9 cellular contexts compared by ENCODE assay signal in genomic region chr20:5077761-5078387, GRCh38. TPM values are rescaled to one million over a fixed set of nuclear protein-coding genes. Genes with fewer than 3 reads are reported as not detected.
DNase-seq lines count a peak whose midpoint lies in the region; ATAC-seq and TF ChIP-seq lines count a peak whose summit lies in the region.
"Had no signal": no experiment of that assay in that cellular context is flagged by ENCODE, and none has a peak within 500 bp of the region (broad histone marks: within the 10 kb centered on the region; RNA-seq: fewer than 3 reads in every experiment).

No MANE protein-coding gene starts in this region.

- peaks cover 0 to 5% (median 0%) of the 10 kb centered on the region in 7 donors for H3K9me3 Mint-ChIP-seq in CD14-positive monocyte
- H3K9me3 Mint-ChIP-seq in activated T-helper 17 cell treated with anti-CD3 and anti-CD28 coated beads, Interleukin-2, amount 50 U/mL, for 72 hours: no peaks in the 10 kb centered on the region
- no peaks in the 10 kb centered on the region for H3K9me3 Mint-ChIP-seq in endothelial cell (ENCODE audit: unreplicated experiment)

- intact Hi-C loops in CD14-positive monocyte (cut with micrococcal nuclease): no loop called here
- intact Hi-C loops in HCT116 (cut with micrococcal nuclease): no loop called here

- H3K36me3 Mint-ChIP-seq in CD14-positive monocyte: no peaks in the 10 kb centered on the region
- H3K36me3 Mint-ChIP-seq in activated T-helper 17 cell treated with anti-CD3 and anti-CD28 coated beads, Interleukin-2, amount 50 U/mL, for 72 hours (ENCODE audit: low read depth): no peaks in the 10 kb centered on the region
- peaks cover 3% of the 10 kb centered on the region for H3K36me3 Mint-ChIP-seq in endothelial cell (ENCODE audit: low read depth, unreplicated experiment)

- no peak overlapping the region for H2AFZ ChIP-seq in HCT116 (ENCODE audit: low read depth, low read length, poor library complexity, severe bottlenecking)

- H4K20me1 ChIP-seq in HCT116 (ENCODE audit: insufficient read depth): no peaks in the 10 kb centered on the region

- ATAC-seq in HCT116 (no peak), HG03139 (IDR thresholded peaks at IDR 0.05; ENCODE audit: unreplicated experiment) (no peak)
- ATAC-seq in activated T-helper 17 cell treated with anti-CD3 and anti-CD28 coated beads, Interleukin-2, amount 50 U/mL, for 72 hours (replicated peaks): peak; percentile 47

- H3K27ac Mint-ChIP-seq in CD14-positive monocyte (peak overlapping the region; percentile 97 to 99 (median 98)), endothelial cell (ENCODE audit: unreplicated experiment) (no peak overlapping the region)
- H3K27ac Mint-ChIP-seq in activated T-helper 17 cell treated with anti-CD3 and anti-CD28 coated beads, Interleukin-2, amount 50 U/mL, for 72 hours: peak overlapping the region; percentile 63

- TF ChIP-seq RAD21 in HCT116 (IDR thresholded peaks at IDR 0.05; ENCODE audit: low read depth): no peak

- CTCF ChIA-PET in HCT116 (lab: Charles Lee) (no interaction called here), HEK293T (lab: Yijun Ruan, JAX) (no interaction called here)

- peaks cover 16 to 27% of the 10 kb centered on the region in 2 experiments for H3K4me1 ChIP-seq in HCT116 (ENCODE audit: control insufficient read depth in 1 of 2, insufficient read depth in 2 of 2, low read length in 2 of 2)
- H3K4me1 ChIP-seq in mucosa of stomach (ENCODE audit: control insufficient read depth, insufficient read depth, low read length): peaks cover 19% of the 10 kb centered on the region

- H3K4me2 ChIP-seq in HCT116 (ENCODE audit: low read length): peak overlapping the region; percentile 30

- H3K4me1 Mint-ChIP-seq in CD14-positive monocyte: peaks cover 73% of the 10 kb centered on the region
- peaks cover 33% of the 10 kb centered on the region for H3K4me1 Mint-ChIP-seq in activated T-helper 17 cell treated with anti-CD3 and anti-CD28 coated beads, Interleukin-2, amount 50 U/mL, for 72 hours
- H3K4me1 Mint-ChIP-seq in endothelial cell (ENCODE audit: unreplicated experiment): peaks cover 6% of the 10 kb centered on the region

- no peaks in the 10 kb centered on the region for H3K9me2 ChIP-seq in HCT116 (ENCODE audit: insufficient read depth)

- H3K27me3 ChIP-seq in HCT116 (ENCODE audit: insufficient read depth, low read length): no peaks in the 10 kb centered on the region
- H3K27me3 ChIP-seq in mucosa of stomach (ENCODE audit: control insufficient read depth, insufficient read depth, low read length): no peaks in the 10 kb centered on the region

- H3K27ac ChIP-seq in HCT116 (ENCODE audit: low read depth, low read length): no peak overlapping the region

- H3K4me3 ChIP-seq in HCT116 (replicated peaks in 1 of 2; ENCODE audit: low read depth in 1 of 2, low read length in 2 of 2) (no peak overlapping the region), mucosa of stomach (ENCODE audit: low read length) (peak overlapping the region; percentile 12)

- DNase-seq in CD14-positive monocyte (ENCODE audit: low spot score) (no peak), HCT116 (ENCODE audit: low read depth, low spot score) (no peak), endothelial cell (ENCODE audit: low spot score) (no peak), HEK293T (ENCODE audit: extremely low spot score) (no peak)
- no peak for DNase-seq in stimulated activated naive CD4-positive, alpha-beta T cell treated with Interleukin-2 at 50 U/mL for 16 hours (lab: John Stamatoyannopoulos, UW)
- DNase-seq: NCI-H2081 treated with DMSO at 0.1 percent for 48 hours had no signal

- H3K27me3 Mint-ChIP-seq in CD14-positive monocyte (ENCODE audit: low read depth in 3 of 3) (no peaks in the 10 kb centered on the region), endothelial cell (ENCODE audit: unreplicated experiment) (peaks cover 10% of the 10 kb centered on the region)
- H3K27me3 Mint-ChIP-seq in activated T-helper 17 cell treated with anti-CD3 and anti-CD28 coated beads, Interleukin-2, amount 50 U/mL, for 72 hours: no peaks in the 10 kb centered on the region

- BruUV-seq in HCT116 (replicated peaks; lab: Mats Ljungman, UMichigan): no TSS peak

- no peaks in the 10 kb centered on the region for H3K79me2 ChIP-seq in HCT116 (ENCODE audit: insufficient read depth, low read length)

- H3K9ac ChIP-seq in HCT116 (ENCODE audit: low read length): no peak overlapping the region
- peak overlapping the region; percentile 64 for H3K9ac ChIP-seq in mucosa of stomach (ENCODE audit: low read length)

- H3K4me3 Mint-ChIP-seq in CD14-positive monocyte (peak overlapping the region; percentile 37 to 86), endothelial cell (ENCODE audit: unreplicated experiment) (no peak overlapping the region)
- H3K4me3 Mint-ChIP-seq in activated T-helper 17 cell treated with anti-CD3 and anti-CD28 coated beads, Interleukin-2, amount 50 U/mL, for 72 hours: peak overlapping the region; percentile 70

- TF ChIP-seq POLR2A in HCT116 (IDR thresholded peaks at IDR 0.05; ENCODE audit: borderline replicate concordance, extremely low read depth, insufficient read depth, insufficient read length): no peak

- POLR2A ChIA-PET in HCT116 (lab: Charles Lee) (no interaction called here), HEK293T (lab: Yijun Ruan, JAX) (no interaction called here)

- RAD21 ChIA-PET in HCT116 (lab: Charles Lee; ENCODE audit: low non-redundant PET in 1 of 2, low total read pairs in 2 of 2, uncharacterized antibody in 2 of 2, unreplicated experiment in 2 of 2): no interaction called here

- no peaks in the 10 kb centered on the region for H3K36me3 ChIP-seq in HCT116 (ENCODE audit: control insufficient read depth in 1 of 2, insufficient read depth in 2 of 2, low read length in 2 of 2)
- H3K36me3 ChIP-seq in mucosa of stomach (ENCODE audit: control insufficient read depth, insufficient read depth, low read length): no peaks in the 10 kb centered on the region

- TF ChIP-seq CTCF in CD14-positive monocyte (IDR thresholded peaks at IDR 0.05) (no peak), HCT116 (IDR thresholded peaks at IDR 0.05 in 2 of 3, conservative IDR thresholded peaks at IDR 0.05 in 1 of 3; ENCODE audit: borderline replicate concordance in 1 of 3, insufficient read depth in 1 of 3, low read depth in 2 of 3, low read length in 2 of 3) (no peak), endothelial cell (IDR thresholded peaks at IDR 0.05; ENCODE audit: unreplicated experiment) (no peak)

- no peaks in the 10 kb centered on the region for H3K9me3 ChIP-seq in HCT116 (ENCODE audit: control insufficient read depth in 1 of 2, insufficient read depth in 1 of 2, low read depth in 1 of 2, low read length in 2 of 2)
- no peaks in the 10 kb centered on the region for H3K9me3 ChIP-seq in mucosa of stomach (ENCODE audit: control insufficient read depth, low read length)

TF ChIP-seq in HCT116, 20 proteins besides CTCF, POLR2A, EP300 and RAD21 (continues in another document):
- no peak for TF ChIP-seq CBX3 (IDR thresholded peaks at IDR 0.05; ENCODE audit: low read depth)
- no peak for TF ChIP-seq MAX (IDR thresholded peaks at IDR 0.05)
- no peak for TF ChIP-seq SRF (IDR thresholded peaks at IDR 0.05; ENCODE audit: low read depth)
- TF ChIP-seq ATF3 (IDR thresholded peaks at IDR 0.05): no peak
- TF ChIP-seq JUND (IDR thresholded peaks at IDR 0.05): no peak
- TF ChIP-seq ELF1 (IDR thresholded peaks at IDR 0.05; ENCODE audit: borderline replicate concordance, low read depth): no peak
- no peak for TF ChIP-seq SIN3A (IDR thresholded peaks at IDR 0.05; ENCODE audit: low read depth)
- no peak for TF ChIP-seq EGR1 (IDR thresholded peaks at IDR 0.05; ENCODE audit: low read depth)
- TF ChIP-seq YY1 (IDR thresholded peaks at IDR 0.05; ENCODE audit: extremely low read depth, insufficient replicate concordance, low read depth, low read length): no peak

TF ChIP-seq in HEK293T, 16 proteins besides CTCF, POLR2A, EP300 and RAD21:
- TF ChIP-seq PKNOX1 (IDR thresholded peaks at IDR 0.05) (no peak), L3MBTL2 (conservative IDR thresholded peaks at IDR 0.05) (no peak), FOXA1 (IDR thresholded peaks at IDR 0.05) (no peak), ZNF384 (IDR thresholded peaks at IDR 0.05) (no peak), CTBP1 (IDR thresholded peaks at IDR 0.05; ENCODE audit: borderline replicate concordance) (no peak), BHLHE40 (IDR thresholded peaks at IDR 0.05; ENCODE audit: borderline replicate concordance) (no peak), LEF1 (IDR thresholded peaks at IDR 0.05; ENCODE audit: borderline replicate concordance) (no peak), SUZ12 (IDR thresholded peaks at IDR 0.05) (no peak)

RNA-seq across cellular contexts. Expression of gene TMEM230, which starts 35.0 kb away (rescaled TPM):
- 100 to 1,000 TPM; 163 to 231 TPM for polyA plus RNA-seq in CD14-positive monocyte
- total RNA-seq in HCT116 (2021; ENCODE audit: unreplicated experiment) (75.5 TPM), endothelial cell (ENCODE audit: unreplicated experiment) (62.2 TPM)
- polyA plus RNA-seq in HCT116 (2012): 44.0 and 62.3 TPM in 2 replicates
- 10 to 100 TPM; 50.6 to 64.2 TPM for total RNA-seq in activated T-helper 17 cell treated with anti-CD3 and anti-CD28 coated beads, Interleukin-2, amount 50 U/mL, for 72 hours

RNA-seq across cellular contexts. Expression of gene PCNA, which starts 41.9 kb away (rescaled TPM):
- polyA plus RNA-seq in CD14-positive monocyte: 10 to 100 TPM; 27.9 to 35.0 TPM
- 273 TPM for total RNA-seq in HCT116 (2021; ENCODE audit: unreplicated experiment)
- 135 and 150 TPM in 2 replicates for polyA plus RNA-seq in HCT116 (2012)
- 100 to 1,000 TPM; 346 to 572 TPM for total RNA-seq in activated T-helper 17 cell treated with anti-CD3 and anti-CD28 coated beads, Interleukin-2, amount 50 U/mL, for 72 hours
- total RNA-seq in endothelial cell (ENCODE audit: unreplicated experiment): 77.1 TPM

RNA-seq across cellular contexts. Expression of gene CDS2, which starts 48.9 kb away (rescaled TPM):
- polyA plus RNA-seq in CD14-positive monocyte: 10 to 100 TPM; 54.4 to 62.6 TPM
- total RNA-seq in HCT116 (2021; ENCODE audit: unreplicated experiment) (37.5 TPM), endothelial cell (ENCODE audit: unreplicated experiment) (130 TPM)
- 15.3 and 16.3 TPM in 2 replicates for polyA plus RNA-seq in HCT116 (2012)
- 10 to 100 TPM; 53.8 to 70.5 TPM for total RNA-seq in activated T-helper 17 cell treated with anti-CD3 and anti-CD28 coated beads, Interleukin-2, amount 50 U/mL, for 72 hours
